In the genomic region with DNA sequence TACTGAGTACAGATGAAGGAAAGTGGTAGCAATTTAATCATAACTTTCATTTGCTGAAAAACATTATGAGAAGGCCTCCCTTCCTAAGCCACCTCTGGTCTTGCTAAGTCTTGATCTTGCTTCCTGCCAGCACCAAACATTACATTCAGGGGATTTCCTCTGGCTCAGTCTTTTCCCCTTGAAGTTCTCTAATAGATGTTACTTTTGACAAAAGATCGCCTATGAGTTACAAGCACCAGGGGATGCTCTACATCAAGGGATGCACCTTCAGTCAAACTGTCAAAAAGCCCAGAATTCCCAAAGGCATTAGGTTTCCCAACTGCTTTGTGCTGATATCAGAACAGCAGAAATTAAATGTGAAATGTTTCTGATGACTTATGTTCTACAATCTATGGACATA, we compare ENCODE assay signal across 2 cellular contexts.
TF ChIP-seq lines count a peak whose summit lies in the region.

No MANE protein-coding gene starts in this region.

TF ChIP-seq in IMR-90, 13 proteins besides CTCF, POLR2A, EP300 and RAD21:
- TF ChIP-seq RCOR1 (IDR thresholded peaks at IDR 0.05; ENCODE audit: insufficient replicate concordance, low read length) (no peak), SMC3 (IDR thresholded peaks at IDR 0.05; ENCODE audit: low read depth, low read length) (no peak), FOS (IDR thresholded peaks at IDR 0.05; ENCODE audit: low read depth, low read length) (no peak), CHD1 (IDR thresholded peaks at IDR 0.05; ENCODE audit: low read depth, low read length) (no peak), RFX5 (IDR thresholded peaks at IDR 0.05; ENCODE audit: low read depth, low read length) (no peak)
- TF ChIP-seq, protein P1, sequence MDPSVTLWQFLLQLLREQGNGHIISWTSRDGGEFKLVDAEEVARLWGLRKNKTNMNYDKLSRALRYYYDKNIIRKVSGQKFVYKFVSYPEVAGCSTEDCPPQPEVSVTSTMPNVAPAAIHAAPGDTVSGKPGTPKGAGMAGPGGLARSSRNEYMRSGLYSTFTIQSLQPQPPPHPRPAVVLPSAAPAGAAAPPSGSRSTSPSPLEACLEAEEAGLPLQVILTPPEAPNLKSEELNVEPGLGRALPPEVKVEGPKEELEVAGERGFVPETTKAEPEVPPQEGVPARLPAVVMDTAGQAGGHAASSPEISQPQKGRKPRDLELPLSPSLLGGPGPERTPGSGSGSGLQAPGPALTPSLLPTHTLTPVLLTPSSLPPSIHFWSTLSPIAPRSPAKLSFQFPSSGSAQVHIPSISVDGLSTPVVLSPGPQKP (IDR thresholded peaks at IDR 0.05; ENCODE audit: borderline replicate concordance, low read depth, low read length), result no peak

TF ChIP-seq in H1, 55 proteins besides CTCF, POLR2A, EP300 and RAD21:
- TF ChIP-seq CEBPB (IDR thresholded peaks at IDR 0.05; ENCODE audit: low read depth, low read length), result no peak
- TF ChIP-seq KDM4A (IDR thresholded peaks at IDR 0.05; ENCODE audit: low read depth, low read length, severe bottlenecking), result no peak
- TF ChIP-seq GABPA (IDR thresholded peaks at IDR 0.05; ENCODE audit: borderline replicate concordance, insufficient read depth, low read length), result no peak
- no peak for TF ChIP-seq YY1 (IDR thresholded peaks at IDR 0.05; ENCODE audit: low read depth, low read length)
- TF ChIP-seq HDAC6 (IDR thresholded peaks at IDR 0.05; ENCODE audit: low read depth, low read length), result no peak
TF ChIP-seq in H1: peak in this region for 0.
